Comparison of ENCODE assay signal across 26 cellular contexts in genomic region chr9:90901933-90902332, GRCh38.
"Had no signal": no experiment of that assay in that cellular context is flagged by ENCODE, and none has a peak within 500 bp of the region (broad histone marks: within the 10 kb centered on the region; RNA-seq: fewer than 3 reads in every experiment).

No MANE protein-coding gene starts in this region.

- H3K4me3 Mint-ChIP-seq: activated CD4-positive, alpha-beta T cell treated with anti-CD3 and anti-CD28 coated beads, Interleukin-2, amount 10 ng/mL, durations not matched to agents 24 days and 14 days; activated naive CD4-positive, alpha-beta T cell treated with anti-CD3 and anti-CD28 coated beads for 36 hours; activated T-cell treated with anti-CD3 and anti-CD28 coated beads, Interleukin-2, amount 50 U/mL, for 4 hours; activated T-helper 1 cell treated with anti-CD3 and anti-CD28 coated beads, Interleukin-12 subunit alpha, Interleukin-12 subunit beta, Interleukin-2, Interleukin-4 antibody, amounts not matched to agents 30 ng/mL and 10 ng/mL and 1 ng/mL, durations not matched to agents 14 hours and 24 hours and 36 hours had no signal

- H3K36me3 Mint-ChIP-seq: activated naive CD4-positive, alpha-beta T cell treated with anti-CD3 and anti-CD28 coated beads, Interleukin-2, amount 50 U/mL, for 72 hours had no signal

- ATAC-seq: activated T-cell treated with anti-CD3 and anti-CD28 coated beads, Interleukin-2, amount 50 U/mL, for 4 hours; Panc1 had no signal

- H3K9me3 ChIP-seq: SJCRH30 had no signal

- H3K4me1 Mint-ChIP-seq: activated CD4-positive, alpha-beta T cell treated with anti-CD3 and anti-CD28 coated beads, Interleukin-2, amount 10 ng/mL, durations not matched to agents 24 days and 14 days had no signal

- H3K36me3 ChIP-seq: brain microvascular endothelial cell, SJCRH30 had no signal

- H3K27ac Mint-ChIP-seq: activated CD4-positive, alpha-beta T cell treated with anti-CD3 and anti-CD28 coated beads, Interleukin-2, amount 10 ng/mL, durations not matched to agents 24 days and 14 days; activated naive CD4-positive, alpha-beta T cell treated with anti-CD3 and anti-CD28 coated beads for 36 hours; activated naive CD4-positive, alpha-beta T cell treated with anti-CD3 and anti-CD28 coated beads, Interleukin-2, amount 50 U/mL, for 72 hours; activated T-helper 1 cell treated with anti-CD3 and anti-CD28 coated beads, Interleukin-12 subunit alpha, Interleukin-12 subunit beta, Interleukin-2, Interleukin-4 antibody, amounts not matched to agents 30 ng/mL and 10 ng/mL and 1 ng/mL, durations not matched to agents 14 hours and 24 hours and 36 hours had no signal

- DNase-seq: activated CD4-positive, alpha-beta T cell treated with anti-CD3 and anti-CD28 coated beads, Interleukin-2, amount 10 ng/mL, durations not matched to agents 24 days and 14 days; activated CD4-positive, alpha-beta T cell treated with anti-CD3 and anti-CD28 coated beads, Interleukin-2, amount 50 U/mL, for 4 hours; activated CD8-positive, alpha-beta memory T cell treated with anti-CD3 and anti-CD28 coated beads, Interleukin-2, amount 50 U/mL, for 4 hours; activated gamma-delta T cell treated with Interleukin-2 at 50 U/mL for 16 hours; activated naive CD4-positive, alpha-beta T cell treated with anti-CD3 and anti-CD28 coated beads for 36 hours; activated T-cell treated with anti-CD3 and anti-CD28 coated beads for 4 hours; activated T-cell treated with anti-CD3 and anti-CD28 coated beads, Interleukin-2, amount 50 U/mL, for 4 hours; amniotic stem cell; aorta; brain microvascular endothelial cell; central memory CD4-positive, alpha-beta T cell; NCI-H1105; NCI-H1417 treated with DMSO at 0.1 percent for 48 hours; NCI-H187 treated with DMSO at 0.1 percent for 48 hours; NCI-H2081; NCI-H2171 treated with DMSO at 0.1 percent for 48 hours; NCI-H226; NCI-H446 treated with DMSO at 0.1 percent for 48 hours; SHP77; SJCRH30; T1000; WERI-Rb-1 had no signal

- H3K27me3 ChIP-seq: brain microvascular endothelial cell, SJCRH30 had no signal

- H3K9me3 Mint-ChIP-seq: activated CD4-positive, alpha-beta T cell treated with anti-CD3 and anti-CD28 coated beads, Interleukin-2, amount 10 ng/mL, durations not matched to agents 24 days and 14 days; activated naive CD4-positive, alpha-beta T cell treated with anti-CD3 and anti-CD28 coated beads for 36 hours; activated naive CD4-positive, alpha-beta T cell treated with anti-CD3 and anti-CD28 coated beads, Interleukin-2, amount 50 U/mL, for 72 hours; activated T-helper 1 cell treated with anti-CD3 and anti-CD28 coated beads, Interleukin-12 subunit alpha, Interleukin-12 subunit beta, Interleukin-2, Interleukin-4 antibody, amounts not matched to agents 30 ng/mL and 10 ng/mL and 1 ng/mL, durations not matched to agents 14 hours and 24 hours and 36 hours had no signal

- H3K27ac ChIP-seq: brain microvascular endothelial cell, SJCRH30, SK-N-MC, WERI-Rb-1 had no signal

- H3K4me1 ChIP-seq: SJCRH30 had no signal

- H3K4me3 ChIP-seq: SJCRH30, SK-N-MC had no signal
